In genomic region chr18:59606193-59607175, GRCh38 we compare ENCODE assay signal across 1 cellular context.
TF ChIP-seq lines count a peak whose summit lies in the region.

No MANE protein-coding gene starts in this region.

TF ChIP-seq in HEK293, 187 proteins besides CTCF, POLR2A, EP300 and RAD21 (continued from another document and continues in another):
- TF ChIP-seq PRDM4 (tag by site-specific recombination; IDR thresholded peaks at IDR 0.05): peak; percentile 17; the same call in 1 of the 2 replicates
- no peak for TF ChIP-seq ZNF747 (tag by site-specific recombination; IDR thresholded peaks at IDR 0.05)
- no peak for TF ChIP-seq ZBTB11 (tag by site-specific recombination; conservative IDR thresholded peaks at IDR 0.05; ENCODE audit: low read depth)
- TF ChIP-seq ZNF830 (tag by site-specific recombination; IDR thresholded peaks at IDR 0.05; ENCODE audit: low read depth): no peak
- TF ChIP-seq ZIC2 (tag by site-specific recombination; IDR thresholded peaks at IDR 0.05): peak; percentile 77
- no peak for TF ChIP-seq ZNF416 (tag by site-specific recombination; IDR thresholded peaks at IDR 0.05)
- peak; percentile 16; the same call in 1 of the 2 replicates for TF ChIP-seq PRDM10 (tag by site-specific recombination; IDR thresholded peaks at IDR 0.05)
- no peak for TF ChIP-seq ZNF521 (tag by site-specific recombination; IDR thresholded peaks at IDR 0.05)
- no peak for TF ChIP-seq ZNF837 (tag by site-specific recombination; IDR thresholded peaks at IDR 0.05)
- TF ChIP-seq EGR2 (tag by site-specific recombination; IDR thresholded peaks at IDR 0.05; ENCODE audit: low read depth): no peak
- TF ChIP-seq ZBTB21 (tag by site-specific recombination; IDR thresholded peaks at IDR 0.05): 0 out of 2 replicates have a peak, but pooled peaks have one; percentile 22
- TF ChIP-seq ZSCAN4 (tag by site-specific recombination; IDR thresholded peaks at IDR 0.05): peak; percentile 28; the same call in 1 of the 2 replicates
- no peak for TF ChIP-seq ZNF239 (tag by site-specific recombination; IDR thresholded peaks at IDR 0.05)
- no peak for TF ChIP-seq ZNF488 (tag by site-specific recombination; IDR thresholded peaks at IDR 0.05)
- TF ChIP-seq ZNF530 (tag by site-specific recombination; IDR thresholded peaks at IDR 0.05; ENCODE audit: low read depth): no peak
- no peak for TF ChIP-seq ZNF26 (tag by site-specific recombination; IDR thresholded peaks at IDR 0.05)
- TF ChIP-seq ZNF324 (tag by site-specific recombination; IDR thresholded peaks at IDR 0.05): no peak
- no peak for TF ChIP-seq ZNF585B (tag by site-specific recombination; IDR thresholded peaks at IDR 0.05)
- no peak for TF ChIP-seq SALL2 (tag by site-specific recombination; IDR thresholded peaks at IDR 0.05; ENCODE audit: borderline replicate concordance)
- TF ChIP-seq OSR2 (tag by site-specific recombination; IDR thresholded peaks at IDR 0.05): peak; percentile 89
- TF ChIP-seq ZNF292 (tag by site-specific recombination; IDR thresholded peaks at IDR 0.05; ENCODE audit: borderline replicate concordance, low read depth): no peak
- TF ChIP-seq PRDM6 (tag by site-specific recombination; IDR thresholded peaks at IDR 0.05): peak; percentile 60; the same call in 1 of the 2 replicates
- no peak for TF ChIP-seq ZNF580 (tag by site-specific recombination; IDR thresholded peaks at IDR 0.05)
- TF ChIP-seq GLIS1 (tag by site-specific recombination; IDR thresholded peaks at IDR 0.05): peak; percentile 32; the same call in 1 of the 2 replicates
- no peak for TF ChIP-seq KLF16 (tag by site-specific recombination; IDR thresholded peaks at IDR 0.05)
- TF ChIP-seq ZBTB48 (tag by site-specific recombination; IDR thresholded peaks at IDR 0.05): no peak
- TF ChIP-seq ZBTB20 (tag by site-specific recombination; IDR thresholded peaks at IDR 0.05): no peak
- no peak for TF ChIP-seq ZNF37A (tag by site-specific recombination; IDR thresholded peaks at IDR 0.05)
- no peak for TF ChIP-seq PATZ1 (tag by site-specific recombination; IDR thresholded peaks at IDR 0.05)
- no peak for TF ChIP-seq ZNF112 (tag by site-specific recombination; IDR thresholded peaks at IDR 0.05)
- no peak for TF ChIP-seq ZFP41 (tag by site-specific recombination; IDR thresholded peaks at IDR 0.05; ENCODE audit: borderline replicate concordance)
- TF ChIP-seq REST (tag by site-specific recombination; IDR thresholded peaks at IDR 0.05): no peak
- TF ChIP-seq ZNF2 (tag by site-specific recombination; IDR thresholded peaks at IDR 0.05): no peak
